1 cellular context compared by ENCODE assay signal in the genomic region with DNA sequence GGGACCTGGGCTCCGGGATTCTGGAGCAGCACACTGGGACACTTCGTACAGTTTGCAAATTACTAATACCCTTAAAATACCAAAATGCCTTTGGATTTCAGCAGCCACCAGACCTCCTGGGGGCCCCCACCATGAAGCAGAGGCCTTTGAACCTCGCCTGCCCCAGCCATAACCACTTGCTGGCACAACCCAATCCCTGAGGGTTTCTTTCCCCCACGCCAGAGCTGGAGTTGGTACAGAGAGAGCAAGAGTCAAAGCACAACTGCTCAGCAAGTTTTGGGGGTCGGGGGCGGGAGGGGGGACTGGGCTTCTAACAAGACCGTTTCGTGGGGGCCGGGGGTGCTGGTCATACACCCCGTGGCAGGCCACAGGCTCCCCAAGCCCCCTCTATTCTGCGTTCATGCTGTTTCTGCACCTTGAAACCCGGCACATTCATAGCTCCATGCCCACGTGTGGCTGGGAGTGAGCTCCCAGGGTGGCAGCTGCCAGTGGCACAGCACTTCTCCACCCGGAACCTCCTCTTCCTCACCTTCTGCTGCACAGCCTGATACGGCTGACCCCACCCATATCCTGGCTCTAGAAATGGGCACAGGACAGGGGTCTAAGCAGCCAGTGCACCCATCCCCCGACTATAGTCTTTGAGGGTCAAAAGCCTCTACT.
TF ChIP-seq lines count a peak whose summit lies in the region.

No MANE protein-coding gene starts in this region.

TF ChIP-seq in H1, 55 proteins besides CTCF, POLR2A, EP300 and RAD21:
- no peak for TF ChIP-seq POU5F1 (IDR thresholded peaks at IDR 0.05; ENCODE audit: low read depth, low read length)
- no peak for TF ChIP-seq BCL11A (IDR thresholded peaks at IDR 0.05; ENCODE audit: low read depth in 2 of 2, low read length in 2 of 2)
- no peak for TF ChIP-seq JUND (IDR thresholded peaks at IDR 0.05; ENCODE audit: low read length)
- no peak for TF ChIP-seq HDAC6 (IDR thresholded peaks at IDR 0.05; ENCODE audit: low read depth, low read length)
- TF ChIP-seq CTBP2 (IDR thresholded peaks at IDR 0.05; ENCODE audit: borderline replicate concordance, insufficient read depth, insufficient read length, low read length), result no peak
- no peak for TF ChIP-seq BRCA1 (IDR thresholded peaks at IDR 0.05; ENCODE audit: low read depth, low read length)
- no peak for TF ChIP-seq NANOG (IDR thresholded peaks at IDR 0.05; ENCODE audit: insufficient read depth, low read depth, low read length, poor library complexity, severe bottlenecking)
- no peak for TF ChIP-seq CREB1 (IDR thresholded peaks at IDR 0.05)
- no peak for TF ChIP-seq E2F6 (IDR thresholded peaks at IDR 0.05)
- TF ChIP-seq BACH1 (IDR thresholded peaks at IDR 0.05; ENCODE audit: low read length), result no peak
- TF ChIP-seq CBX8 (IDR thresholded peaks at IDR 0.05; ENCODE audit: borderline replicate concordance, low read depth, low read length), result no peak
